ENCODE assay signal across 10 cellular contexts in genomic region chrX:153819398-153820083, GRCh38. TPM values are rescaled to one million over a fixed set of nuclear protein-coding genes. Genes with fewer than 3 reads are reported as not detected.
DNase-seq lines count a peak whose midpoint lies in the region; TF ChIP-seq lines count a peak whose summit lies in the region.
"Had no signal": no experiment of that assay in that cellular context is flagged by ENCODE, and none has a peak within 500 bp of the region (broad histone marks: within the 10 kb centered on the region; RNA-seq: fewer than 3 reads in every experiment).

No MANE protein-coding gene starts in this region.

- no peaks in the 10 kb centered on the region for H3K27me3 ChIP-seq in suprapubic skin

- no peaks in the 10 kb centered on the region for H3K9me3 Mint-ChIP-seq in activated CD4-positive, alpha-beta memory T cell treated with anti-CD3 and anti-CD28 coated beads for 36 hours
- H3K9me3 Mint-ChIP-seq in immature natural killer cell = no peaks in the 10 kb centered on the region
- H3K9me3 Mint-ChIP-seq: activated naive CD8-positive, alpha-beta T cell treated with anti-CD3 and anti-CD28 coated beads, Interleukin-2, amount 10 ng/mL, durations not matched to agents 7 days and 5 days had no signal

- DNase-seq in NCI-H82 (lab: John Stamatoyannopoulos, UW) (peak; percentile 50), NCI-H82 treated with DMSO at 0.1 percent for 48 hours (lab: John Stamatoyannopoulos, UW; ENCODE audit: unreplicated experiment) (no peak), immature natural killer cell (no peak), suprapubic skin (ENCODE audit: low spot score in 2 of 2) (no peak), AG08396 (ENCODE audit: low spot score) (no peak), HUDEP-2 (lab: John Stamatoyannopoulos, UW; ENCODE audit: unreplicated experiment in 76 of 76) (no peak), NCI-H2227 treated with DMSO at 0.1 percent for 48 hours (lab: John Stamatoyannopoulos, UW) (no peak)
- DNase-seq in activated CD4-positive, alpha-beta memory T cell treated with anti-CD3 and anti-CD28 coated beads for 36 hours = no peak

- CTCF ChIA-PET in activated CD4-positive, alpha-beta memory T cell treated with anti-CD3 and anti-CD28 coated beads for 36 hours (lab: Charles Lee) = no interaction called here

- no peak for TF ChIP-seq EP300 in suprapubic skin (IDR thresholded peaks at IDR 0.05)

- intact Hi-C loops in activated CD4-positive, alpha-beta memory T cell treated with anti-CD3 and anti-CD28 coated beads for 36 hours (cut with micrococcal nuclease) = no loop called here

- TF ChIP-seq CTCF in suprapubic skin (IDR thresholded peaks at IDR 0.05) = no peak

- no peaks in the 10 kb centered on the region for H3K9me3 ChIP-seq in suprapubic skin

- no peaks in the 10 kb centered on the region for H3K36me3 ChIP-seq in suprapubic skin

- H3K4me3 Mint-ChIP-seq in activated CD4-positive, alpha-beta memory T cell treated with anti-CD3 and anti-CD28 coated beads for 36 hours = peak overlapping the region; percentile 56
- peak overlapping the region; percentile 64 to 78 (median 66) for H3K4me3 Mint-ChIP-seq in immature natural killer cell

- H3K36me3 Mint-ChIP-seq in activated CD4-positive, alpha-beta memory T cell treated with anti-CD3 and anti-CD28 coated beads for 36 hours = no peaks in the 10 kb centered on the region
- no peaks in the 10 kb centered on the region for H3K36me3 Mint-ChIP-seq in immature natural killer cell
- H3K36me3 Mint-ChIP-seq: activated naive CD8-positive, alpha-beta T cell treated with anti-CD3 and anti-CD28 coated beads, Interleukin-2, amount 10 ng/mL, durations not matched to agents 7 days and 5 days; CD4-positive, CD25-positive, alpha-beta regulatory T cell had no signal

- peak overlapping the region; percentile 43 for H3K4me3 ChIP-seq in suprapubic skin

- H3K27ac ChIP-seq in suprapubic skin = no peak overlapping the region

- H3K4me1 ChIP-seq in suprapubic skin = peaks cover 11% of the 10 kb centered on the region

- POLR2A ChIA-PET in activated CD4-positive, alpha-beta memory T cell treated with anti-CD3 and anti-CD28 coated beads for 36 hours (lab: Charles Lee) = no interaction called here

- H3K27ac Mint-ChIP-seq in activated CD4-positive, alpha-beta memory T cell treated with anti-CD3 and anti-CD28 coated beads for 36 hours = no peak overlapping the region
- H3K27ac Mint-ChIP-seq in immature natural killer cell = peak overlapping the region; percentile 65 to 89 (median 84)
- H3K27ac Mint-ChIP-seq: activated naive CD8-positive, alpha-beta T cell treated with anti-CD3 and anti-CD28 coated beads, Interleukin-2, amount 10 ng/mL, durations not matched to agents 7 days and 5 days; CD4-positive, CD25-positive, alpha-beta regulatory T cell had no signal

- H3K27me3 Mint-ChIP-seq in activated CD4-positive, alpha-beta memory T cell treated with anti-CD3 and anti-CD28 coated beads for 36 hours = no peaks in the 10 kb centered on the region
- H3K27me3 Mint-ChIP-seq in immature natural killer cell (ENCODE audit: low read depth in 3 of 3) = peaks cover 20 to 29% (median 24%) of the 10 kb centered on the region in 3 donors

- H3K4me1 Mint-ChIP-seq in activated CD4-positive, alpha-beta memory T cell treated with anti-CD3 and anti-CD28 coated beads for 36 hours (ENCODE audit: low read depth) = peaks cover 48% of the 10 kb centered on the region
- H3K4me1 Mint-ChIP-seq in immature natural killer cell = peaks cover 71 to 80% of the 10 kb centered on the region in 2 donors

- WGBS in suprapubic skin = 77% methylated on average over 13 of the region's 22 CpGs

- TF ChIP-seq POLR2A in suprapubic skin (IDR thresholded peaks at IDR 0.05) = no peak

RNA-seq across cellular contexts. Expression of gene PDZD4, which starts 10.8 kb away (rescaled TPM):
- 1 to 10 TPM; 4.9 to 5.7 TPM for total RNA-seq in activated CD4-positive, alpha-beta memory T cell treated with anti-CD3 and anti-CD28 coated beads for 36 hours
- polyA plus RNA-seq in immature natural killer cell = 10 to 100 TPM in 1 of 3 donors, 1 to 10 TPM in 1, under 1 TPM in 1; 0.93 to 11.4 (median 6.1) TPM
- total RNA-seq in suprapubic skin = 1 to 10 TPM; 2.0 to 6.3 (median 3.0) TPM
- polyA plus RNA-seq: CD4-positive, CD25-positive, alpha-beta regulatory T cell had no signal

RNA-seq across cellular contexts. Expression of gene SSR4, which starts 25.1 kb away (rescaled TPM):
- total RNA-seq in activated CD4-positive, alpha-beta memory T cell treated with anti-CD3 and anti-CD28 coated beads for 36 hours = 100 to 1,000 TPM; 194 to 203 TPM
- 100 to 1,000 TPM; 535 to 803 (median 726) TPM for polyA plus RNA-seq in immature natural killer cell
- 100 to 1,000 TPM in 3 of 4 donors, 10 to 100 TPM in 1; 86.7 to 200 (median 150) TPM for total RNA-seq in suprapubic skin

RNA-seq across cellular contexts. Expression of gene IDH3G, which starts 25.4 kb away (rescaled TPM):
- total RNA-seq in activated CD4-positive, alpha-beta memory T cell treated with anti-CD3 and anti-CD28 coated beads for 36 hours = 10 to 100 TPM; 45.9 to 51.5 TPM
- polyA plus RNA-seq in immature natural killer cell = 100 to 1,000 TPM in 2 of 3 donors, 10 to 100 TPM in 1; 95.6 to 131 (median 118) TPM
- 100 to 1,000 TPM in 1 of 4 donors, 10 to 100 TPM in 3; 58.1 to 105 (median 93.8) TPM for total RNA-seq in suprapubic skin

RNA-seq across cellular contexts. Expression of gene SRPK3, which starts 38.7 kb away (rescaled TPM):
- total RNA-seq in activated CD4-positive, alpha-beta memory T cell treated with anti-CD3 and anti-CD28 coated beads for 36 hours = not detected
- polyA plus RNA-seq in immature natural killer cell = not detected
- 1 to 10 TPM in 2 of 4 donors, under 1 TPM in 2; 0.42 to 3.1 (median 1.2) TPM for total RNA-seq in suprapubic skin
- total RNA-seq: activated naive CD8-positive, alpha-beta T cell treated with anti-CD3 and anti-CD28 coated beads, Interleukin-2, amount 10 ng/mL, durations not matched to agents 7 days and 5 days; CD4-positive, CD25-positive, alpha-beta regulatory T cell had no signal
- polyA plus RNA-seq: CD4-positive, CD25-positive, alpha-beta regulatory T cell had no signal

RNA-seq across cellular contexts. Expression of gene PLXNB3, which starts 55.5 kb away (rescaled TPM):
- total RNA-seq in activated CD4-positive, alpha-beta memory T cell treated with anti-CD3 and anti-CD28 coated beads for 36 hours = under 1 TPM; 0.29 to 0.69 TPM
- polyA plus RNA-seq in immature natural killer cell = not detected
- 10 to 100 TPM; 13.5 to 23.9 (median 19.8) TPM for total RNA-seq in suprapubic skin
- polyA plus RNA-seq: CD4-positive, CD25-positive, alpha-beta regulatory T cell had no signal
